Comparison of ENCODE assay signal across 2 cellular contexts in genomic region chr6:35727206-35727934, GRCh38.
A peak's percentile ranks its signal among the peaks of the same experiment; 100 is the strongest.
TF ChIP-seq lines count a peak whose summit lies in the region.

No MANE protein-coding gene starts in this region.

TF ChIP-seq in SK-N-SH treated with all-trans-retinoic acid at 6 μM for 48 hours, 23 proteins besides CTCF, POLR2A, EP300 and RAD21:
- no peak for TF ChIP-seq OSR1 (CRISPR knock-in tag; IDR thresholded peaks at IDR 0.05)
- TF ChIP-seq ISL1 (CRISPR knock-in tag; IDR thresholded peaks at IDR 0.05) = no peak
- 0 out of 2 replicates have a peak, but pooled peaks have one; percentile 17 for TF ChIP-seq TSHZ2 (CRISPR knock-in tag; IDR thresholded peaks at IDR 0.05)
- peak; percentile 42; the same call in 1 of the 2 replicates for TF ChIP-seq PATZ1 (CRISPR knock-in tag; IDR thresholded peaks at IDR 0.05; ENCODE audit: borderline replicate concordance)

TF ChIP-seq in H1, 55 proteins besides CTCF, POLR2A, EP300 and RAD21:
- TF ChIP-seq SP2 (IDR thresholded peaks at IDR 0.05; ENCODE audit: low read length) = no peak
- no peak for TF ChIP-seq MAFK (IDR thresholded peaks at IDR 0.05; ENCODE audit: low read depth, low read length)
- TF ChIP-seq CTBP2 (IDR thresholded peaks at IDR 0.05; ENCODE audit: borderline replicate concordance, insufficient read depth, insufficient read length, low read length) = no peak
- TF ChIP-seq SP4 (IDR thresholded peaks at IDR 0.05; ENCODE audit: low read length) = 0 out of 2 replicates have a peak, but pooled peaks have one; percentile 29
- TF ChIP-seq RFX5 (IDR thresholded peaks at IDR 0.05; ENCODE audit: borderline replicate concordance, low read depth, low read length) = no peak
- TF ChIP-seq CHD2 (IDR thresholded peaks at IDR 0.05; ENCODE audit: low read length) = no peak
- TF ChIP-seq JUND (IDR thresholded peaks at IDR 0.05; ENCODE audit: low read length) = no peak
- no peak for TF ChIP-seq RNF2 (IDR thresholded peaks at IDR 0.05; ENCODE audit: borderline replicate concordance, low read depth, low read length, missing control alignments, poor library complexity, severe bottlenecking)
- TF ChIP-seq POLR2AphosphoS5 (IDR thresholded peaks at IDR 0.05; ENCODE audit: low read depth, low read length) = peak; percentile 24; the same call in 1 of the 2 replicates
- TF ChIP-seq GABPA (IDR thresholded peaks at IDR 0.05; ENCODE audit: borderline replicate concordance, insufficient read depth, low read length) = no peak
- no peak for TF ChIP-seq POU5F1 (IDR thresholded peaks at IDR 0.05; ENCODE audit: low read depth, low read length)
- TF ChIP-seq TCF12 (IDR thresholded peaks at IDR 0.05; ENCODE audit: low read depth, low read length) = no peak
- TF ChIP-seq RBBP5 (IDR thresholded peaks at IDR 0.05; ENCODE audit: borderline replicate concordance, low read depth, low read length) = peak; percentile 95; the same call in 1 of the 2 replicates
- peak; percentile 43 for TF ChIP-seq MAX (IDR thresholded peaks at IDR 0.05)
- TF ChIP-seq SAP30 (IDR thresholded peaks at IDR 0.05; ENCODE audit: insufficient read depth, insufficient replicate concordance, low read length) = no peak
- TF ChIP-seq SP1 (IDR thresholded peaks at IDR 0.05; ENCODE audit: low read depth, low read length) = no peak
- no peak for TF ChIP-seq ATF2 (IDR thresholded peaks at IDR 0.05; ENCODE audit: low read length)
- TF ChIP-seq PHF8 (conservative IDR thresholded peaks at IDR 0.05; ENCODE audit: low read depth, low read length) = 0 out of 2 replicates have a peak, but pooled peaks have one; percentile 54
- TF ChIP-seq TAF7 (optimal IDR thresholded peaks at IDR 0.05; ENCODE audit: borderline replicate concordance, low read depth, low read length) = no peak
- no peak for TF ChIP-seq KDM1A (IDR thresholded peaks at IDR 0.05; ENCODE audit: borderline replicate concordance, low read length)
- TF ChIP-seq CHD1 (IDR thresholded peaks at IDR 0.05; ENCODE audit: low read depth, low read length) = no peak
- no peak for TF ChIP-seq RXRA (IDR thresholded peaks at IDR 0.05; ENCODE audit: insufficient read depth, low read depth, low read length)
- TF ChIP-seq ASH2L (IDR thresholded peaks at IDR 0.05; ENCODE audit: low read length) = peak; percentile 95
- TF ChIP-seq TAF1 (IDR thresholded peaks at IDR 0.05; ENCODE audit: low read depth, low read length) = no peak
- no peak for TF ChIP-seq YY1 (IDR thresholded peaks at IDR 0.05; ENCODE audit: low read depth, low read length)
- TF ChIP-seq NANOG (IDR thresholded peaks at IDR 0.05; ENCODE audit: insufficient read depth, low read depth, low read length, poor library complexity, severe bottlenecking) = no peak
- TF ChIP-seq JUN (IDR thresholded peaks at IDR 0.05; ENCODE audit: low read depth, low read length) = no peak
- TF ChIP-seq CEBPB (IDR thresholded peaks at IDR 0.05; ENCODE audit: low read depth, low read length) = no peak
- TF ChIP-seq SUZ12 (IDR thresholded peaks at IDR 0.05; ENCODE audit: low read length) = peak; percentile 40; the same call in 1 of the 2 replicates
- no peak for TF ChIP-seq SIN3A (conservative IDR thresholded peaks at IDR 0.05 in 1 of 2, IDR thresholded peaks at IDR 0.05 in 1 of 2; ENCODE audit: low read depth in 1 of 2, low read length in 2 of 2)
- TF ChIP-seq E2F6 (IDR thresholded peaks at IDR 0.05) = peak; percentile 43; the same call in 1 of the 2 replicates
- TF ChIP-seq CBX5 (IDR thresholded peaks at IDR 0.05; ENCODE audit: low read depth, low read length) = no peak
- peak; percentile 82 for TF ChIP-seq USF2 (IDR thresholded peaks at IDR 0.05; ENCODE audit: low read length)
- no peak for TF ChIP-seq TEAD4 (IDR thresholded peaks at IDR 0.05; ENCODE audit: low read depth, low read length)
- no peak for TF ChIP-seq SIRT6 (IDR thresholded peaks at IDR 0.05; ENCODE audit: low read length)
- no peak for TF ChIP-seq BRCA1 (IDR thresholded peaks at IDR 0.05; ENCODE audit: low read depth, low read length)
- no peak for TF ChIP-seq CHD7 (IDR thresholded peaks at IDR 0.05; ENCODE audit: insufficient replicate concordance, low read length)
- TF ChIP-seq KDM4A (IDR thresholded peaks at IDR 0.05; ENCODE audit: low read depth, low read length, severe bottlenecking) = peak; percentile 100
- TF ChIP-seq ATF3 (IDR thresholded peaks at IDR 0.05; ENCODE audit: insufficient read depth, low read depth, low read length) = peak; percentile 38; the same call in 1 of the 2 replicates
- peak; percentile 43; the same call in 1 of the 2 replicates for TF ChIP-seq TBP (IDR thresholded peaks at IDR 0.05; ENCODE audit: low read depth, low read length)
